21 cellular contexts compared by ENCODE assay signal in the genomic region with DNA sequence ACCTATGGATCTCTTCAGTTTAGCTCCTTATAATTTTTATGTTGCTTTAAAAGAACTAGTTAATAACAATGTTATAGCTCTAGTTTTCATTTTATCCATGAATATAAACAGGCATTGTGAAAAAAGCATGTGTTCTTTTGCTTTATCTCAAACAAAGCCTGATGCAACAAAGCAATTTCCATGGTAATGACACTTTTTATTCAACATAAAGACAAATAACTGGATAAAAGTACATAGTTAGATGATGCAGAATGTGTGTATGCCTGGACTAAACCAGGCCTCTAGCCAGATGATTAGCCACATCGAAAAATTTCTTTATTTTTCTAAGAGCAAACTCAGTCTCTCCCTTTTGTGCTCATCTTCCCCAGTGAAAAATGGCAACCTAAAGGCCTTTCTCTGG.
DNase-seq lines count a peak whose midpoint lies in the region; ATAC-seq and TF ChIP-seq lines count a peak whose summit lies in the region.
"Had no signal": no experiment of that assay in that cellular context is flagged by ENCODE, and none has a peak within 500 bp of the region (broad histone marks: within the 10 kb centered on the region; RNA-seq: fewer than 3 reads in every experiment).

No MANE protein-coding gene starts in this region.

- H3K4me3 ChIP-seq in breast epithelium = no peak overlapping the region
- H3K4me3 ChIP-seq in cardiac fibroblast (replicated peaks in 1 of 2; ENCODE audit: low read depth in 2 of 2, low read length in 2 of 2) = no peak overlapping the region
- no peak overlapping the region for H3K4me3 ChIP-seq in fibroblast of villous mesenchyme (ENCODE audit: low read depth, low read length)
- H3K4me3 ChIP-seq: GM12878, K562 had no signal

- H3K36me3 Mint-ChIP-seq in MCF 10A (ENCODE audit: insufficient read depth, unreplicated experiment) = no peaks in the 10 kb centered on the region
- H3K36me3 Mint-ChIP-seq in activated T-helper 1 cell treated with anti-CD3 and anti-CD28 coated beads, Interleukin-12 subunit alpha, Interleukin-12 subunit beta, Interleukin-2, Interleukin-4 antibody, amounts not matched to agents 30 ng/mL and 10 ng/mL and 1 ng/mL, durations not matched to agents 14 hours and 24 hours and 36 hours (ENCODE audit: low read depth) = no peaks in the 10 kb centered on the region

- no peaks in the 10 kb centered on the region for H3K36me3 ChIP-seq in breast epithelium

- H3K27ac ChIP-seq in breast epithelium = no peak overlapping the region
- H3K27ac ChIP-seq in foreskin keratinocyte = no peak overlapping the region

- no peaks in the 10 kb centered on the region for H3K27me3 Mint-ChIP-seq in MCF 10A (ENCODE audit: insufficient read depth, unreplicated experiment)
- H3K27me3 Mint-ChIP-seq in activated T-helper 1 cell treated with anti-CD3 and anti-CD28 coated beads, Interleukin-12 subunit alpha, Interleukin-12 subunit beta, Interleukin-2, Interleukin-4 antibody, amounts not matched to agents 30 ng/mL and 10 ng/mL and 1 ng/mL, durations not matched to agents 14 hours and 24 hours and 36 hours (ENCODE audit: insufficient read depth) = no peaks in the 10 kb centered on the region

- H3K27ac Mint-ChIP-seq in MCF 10A (ENCODE audit: low read depth, unreplicated experiment) = peak overlapping the region; percentile 44
- H3K27ac Mint-ChIP-seq in activated T-helper 1 cell treated with anti-CD3 and anti-CD28 coated beads, Interleukin-12 subunit alpha, Interleukin-12 subunit beta, Interleukin-2, Interleukin-4 antibody, amounts not matched to agents 30 ng/mL and 10 ng/mL and 1 ng/mL, durations not matched to agents 14 hours and 24 hours and 36 hours = no peak overlapping the region

- ATAC-seq in foreskin keratinocyte (no peak), HG02763 (IDR thresholded peaks at IDR 0.05; ENCODE audit: unreplicated experiment) (no peak), GM18907 (IDR thresholded peaks at IDR 0.05; ENCODE audit: unreplicated experiment) (no peak)
- ATAC-seq: GM12878, HCT116, K562 had no signal

- no peak overlapping the region for H3K4me3 Mint-ChIP-seq in MCF 10A (ENCODE audit: unreplicated experiment)
- no peak overlapping the region for H3K4me3 Mint-ChIP-seq in activated T-helper 1 cell treated with anti-CD3 and anti-CD28 coated beads, Interleukin-12 subunit alpha, Interleukin-12 subunit beta, Interleukin-2, Interleukin-4 antibody, amounts not matched to agents 30 ng/mL and 10 ng/mL and 1 ng/mL, durations not matched to agents 14 hours and 24 hours and 36 hours

- TF ChIP-seq CTCF in MCF 10A (IDR thresholded peaks at IDR 0.05; ENCODE audit: unreplicated experiment) (no peak), breast epithelium (IDR thresholded peaks at IDR 0.05) (no peak), cardiac fibroblast (IDR thresholded peaks at IDR 0.05; ENCODE audit: low read depth, low read length) (no peak), fibroblast of villous mesenchyme (IDR thresholded peaks at IDR 0.05; ENCODE audit: insufficient read depth, low read depth, low read length) (no peak), foreskin keratinocyte (conservative IDR thresholded peaks at IDR 0.05) (no peak)

- no peaks in the 10 kb centered on the region for H3K9me3 ChIP-seq in breast epithelium

- DNase-seq in MCF 10A (ENCODE audit: unreplicated experiment) = no peak
- no peak for DNase-seq in breast epithelium (ENCODE audit: low spot score in 2 of 2)
- DNase-seq in cardiac fibroblast (ENCODE audit: low read depth in 2 of 2) = peak; percentile 65
- DNase-seq in fibroblast of villous mesenchyme (ENCODE audit: low read depth) = peak; percentile 48
- no peak for DNase-seq in foreskin keratinocyte
- no peak for DNase-seq in activated T-helper 1 cell treated with anti-CD3 and anti-CD28 coated beads, Interleukin-12 subunit alpha, Interleukin-12 subunit beta, Interleukin-2, Interleukin-4 antibody, amounts not matched to agents 30 ng/mL and 10 ng/mL and 1 ng/mL, durations not matched to agents 14 hours and 24 hours and 36 hours (ENCODE audit: low spot score)
- DNase-seq: 8988T, C1 segment of cervical spinal cord, DND-41, GDM1, MV-4-11, NCI-H1417 treated with DMSO at 0.1 percent for 48 hours, NCI-H2029, NCI-H510A, RPMI8226, SIG-M5 had no signal

- BruUV-seq in MCF 10A (replicated peaks; lab: Mats Ljungman, UMichigan) = no TSS peak

- no peaks in the 10 kb centered on the region for H3K27me3 ChIP-seq in breast epithelium
- H3K27me3 ChIP-seq in foreskin keratinocyte = no peaks in the 10 kb centered on the region

- intact Hi-C loops in MCF 10A (cut with micrococcal nuclease) = no loop called here
- intact Hi-C loops in breast epithelium (cut with DNase I; ENCODE audit: low total_unique reads) = no loop called here
- intact Hi-C loops in activated T-helper 1 cell treated with anti-CD3 and anti-CD28 coated beads, Interleukin-12 subunit alpha, Interleukin-12 subunit beta, Interleukin-2, Interleukin-4 antibody, amounts not matched to agents 30 ng/mL and 10 ng/mL and 1 ng/mL, durations not matched to agents 14 hours and 24 hours and 36 hours (cut with micrococcal nuclease) = no loop called here

- H3K4me1 ChIP-seq in breast epithelium = no peaks in the 10 kb centered on the region
- H3K4me1 ChIP-seq in foreskin keratinocyte = peaks cover 27% of the 10 kb centered on the region

- CTCF ChIA-PET in MCF 10A (lab: Yijun Ruan, JAX) = interaction anchor here (0.5 to 1.4 kb wide), 2 partner anchors 42 to 395 kb away, joined by 4 read pairs; no protein-coding TSS in a partner anchor

- H3K4me1 Mint-ChIP-seq in MCF 10A (ENCODE audit: insufficient read depth, unreplicated experiment) = peaks cover 27% of the 10 kb centered on the region
- no peaks in the 10 kb centered on the region for H3K4me1 Mint-ChIP-seq in activated T-helper 1 cell treated with anti-CD3 and anti-CD28 coated beads, Interleukin-12 subunit alpha, Interleukin-12 subunit beta, Interleukin-2, Interleukin-4 antibody, amounts not matched to agents 30 ng/mL and 10 ng/mL and 1 ng/mL, durations not matched to agents 14 hours and 24 hours and 36 hours (ENCODE audit: low read depth)

- TF ChIP-seq POLR2A in breast epithelium (IDR thresholded peaks at IDR 0.05) = no peak

- POLR2A ChIA-PET in MCF 10A (lab: Yijun Ruan, JAX) = interaction anchor here (0.6 kb wide), 1 partner anchor 604 kb away, joined by 4 read pairs; a partner anchor contains a TSS

- H3K9me3 Mint-ChIP-seq in MCF 10A (ENCODE audit: unreplicated experiment) = peaks cover 18% of the 10 kb centered on the region
- H3K9me3 Mint-ChIP-seq in activated T-helper 1 cell treated with anti-CD3 and anti-CD28 coated beads, Interleukin-12 subunit alpha, Interleukin-12 subunit beta, Interleukin-2, Interleukin-4 antibody, amounts not matched to agents 30 ng/mL and 10 ng/mL and 1 ng/mL, durations not matched to agents 14 hours and 24 hours and 36 hours = no peaks in the 10 kb centered on the region

Comparison
In these comparisons a context has a peak if more than half of its experiments do, and no peak if none do; other contexts are left out.
1. DNase-seq: peak in cardiac fibroblast (2 of 2) and fibroblast of villous mesenchyme (single experiment); none in MCF 10A (single experiment), breast epithelium (0 of 2), foreskin keratinocyte (0 of 2) and activated T-helper 1 cell treated with anti-CD3 and anti-CD28 coated beads, Interleukin-12 subunit alpha, Interleukin-12 subunit beta, Interleukin-2, Interleukin-4 antibody, amounts not matched to agents 30 ng/mL and 10 ng/mL and 1 ng/mL, durations not matched to agents 14 hours and 24 hours and 36 hours (single experiment).